1 cellular context compared by ENCODE assay signal in genomic region chr17:17971431-17972125, GRCh38.
A peak's percentile ranks its signal among the peaks of the same experiment; 100 is the strongest.
TF ChIP-seq lines count a peak whose summit lies in the region.

No MANE protein-coding gene starts in this region.

TF ChIP-seq in GM12878, 131 proteins besides CTCF, POLR2A, EP300 and RAD21:
- peak; percentile 84; the same call in 1 of the 2 replicates for TF ChIP-seq LARP7 (IDR thresholded peaks at IDR 0.05)
- 0 out of 2 replicates have a peak, but pooled peaks have one; percentile 45 for TF ChIP-seq SMARCA5 (IDR thresholded peaks at IDR 0.05)
- peak in 1 of 2 experiments; percentile 8; a peak in 1 of 4 replicates for TF ChIP-seq BHLHE40 (IDR thresholded peaks at IDR 0.05; ENCODE audit: borderline replicate concordance in 1 of 2, low read depth in 2 of 2, low read length in 1 of 2)
- TF ChIP-seq NR2F1 (conservative IDR thresholded peaks at IDR 0.05): 0 out of 2 replicates have a peak, but pooled peaks have one; percentile 6
- no peak for TF ChIP-seq IRF4 (IDR thresholded peaks at IDR 0.05; ENCODE audit: low read depth, low read length)
